In genomic region chr13:65310663-65311328, GRCh38 we compare ENCODE assay signal across 19 cellular contexts.
"Had no signal": no experiment of that assay in that cellular context is flagged by ENCODE, and none has a peak within 500 bp of the region (broad histone marks: within the 10 kb centered on the region; RNA-seq: fewer than 3 reads in every experiment).

No MANE protein-coding gene starts in this region.

- H3K27me3 ChIP-seq: MG63 had no signal

- DNase-seq: IMR-90, Karpas-422, KG1, MG63, NCI-H1092, NCI-H1105 treated with DMSO at 0.1 percent for 48 hours, NCI-H1417 treated with DMSO at 0.1 percent for 48 hours, NCI-H146, NCI-H1694 treated with DMSO at 0.1 percent for 48 hours, NCI-H1930, NCI-H2081, NCI-H2107, NCI-H2227 treated with DMSO at 0.1 percent for 48 hours, NCI-H524, NCI-H526 treated with DMSO at 0.1 percent for 48 hours, NCI-H748 treated with DMSO at 0.1 percent for 48 hours, SHP77, SK-N-SH had no signal

- H3K4me3 ChIP-seq: MG63 had no signal

- H3K36me3 ChIP-seq: MG63 had no signal

- H3K9me3 ChIP-seq: MG63, SK-N-SH had no signal

- H3K27ac ChIP-seq: RWPE1 had no signal
